26 cellular contexts compared by ENCODE assay signal in the genomic region with DNA sequence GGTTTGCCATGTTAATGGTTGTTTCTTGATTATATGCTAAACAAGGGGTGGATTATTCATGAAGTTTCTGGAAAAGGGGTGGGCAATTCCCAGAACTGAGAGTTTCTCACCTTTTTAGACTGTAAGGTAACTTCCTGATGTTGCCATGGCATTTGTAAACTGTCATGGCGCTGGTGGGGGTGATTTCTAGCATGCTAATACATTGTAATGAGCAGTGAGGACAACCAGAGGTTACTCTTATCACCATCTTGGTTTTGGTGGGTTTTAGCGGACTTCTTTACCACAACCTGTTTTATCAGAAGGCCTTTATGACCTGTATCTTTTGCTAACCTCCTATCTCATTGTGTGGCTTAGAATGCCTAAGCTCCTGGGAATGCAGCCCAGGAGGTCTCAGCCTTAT.
"Had no signal": no experiment of that assay in that cellular context is flagged by ENCODE, and none has a peak within 500 bp of the region (broad histone marks: within the 10 kb centered on the region; RNA-seq: fewer than 3 reads in every experiment).

No MANE protein-coding gene starts in this region.

- H3K27me3 ChIP-seq: Peyer's patch had no signal

- DNase-seq: KBM-7; MV-4-11; NCI-H1048; NCI-H1105; NCI-H1417; NCI-H146; NCI-H1694 treated with DMSO at 0.1 percent for 48 hours; NCI-H1930; NCI-H2081; NCI-H2107; NCI-H2227 treated with DMSO at 0.1 percent for 48 hours; NCI-H446; NCI-H510A; NCI-H524 treated with DMSO at 0.1 percent for 48 hours; NCI-H69; NCI-H774; NK-92 treated with Interleukin-12 subunit alpha and Interleukin-12 subunit beta, amount 100 ng/mL, for 24 hours; PC-9; Peyer's patch; SHP77 treated with DMSO at 0.1 percent for 48 hours; SJCRH30 had no signal

- ATAC-seq: Right ventricle myocardium inferior, SK-N-SH treated with all-trans-retinoic acid at 6 μM for 48 hours had no signal

- H2AFZ ChIP-seq: PC-9 had no signal

- H3K4me1 ChIP-seq: Peyer's patch, SJCRH30 had no signal

- H3K9me3 ChIP-seq: Peyer's patch, SJCRH30 had no signal

- H3K4me2 ChIP-seq: PC-9 had no signal

- H3K36me3 Mint-ChIP-seq: IgD-negative memory B cell had no signal

- H3K4me3 Mint-ChIP-seq: IgD-negative memory B cell had no signal

- H3K27ac Mint-ChIP-seq: IgD-negative memory B cell had no signal

- H3K4me3 ChIP-seq: PC-9, Peyer's patch, SJCRH30 had no signal

- H3K36me3 ChIP-seq: Peyer's patch, SJCRH30 had no signal

- H3K27ac ChIP-seq: HL-60, PC-9, Peyer's patch, SJCRH30 had no signal

- FAIRE-seq: HTR-8/SVneo had no signal
